1 cellular context compared by ENCODE assay signal in genomic region chr15:90994417-90995311, GRCh38.
TF ChIP-seq lines count a peak whose summit lies in the region.

Gene PRC1 (minus strand): TSS chr15:90994535. CDS start chr15:90994417, 118 bp downstream.

TF ChIP-seq in HepG2, 621 proteins besides CTCF, POLR2A, EP300 and RAD21 (continued from another document and continues in another):
- TF ChIP-seq, protein P1, sequence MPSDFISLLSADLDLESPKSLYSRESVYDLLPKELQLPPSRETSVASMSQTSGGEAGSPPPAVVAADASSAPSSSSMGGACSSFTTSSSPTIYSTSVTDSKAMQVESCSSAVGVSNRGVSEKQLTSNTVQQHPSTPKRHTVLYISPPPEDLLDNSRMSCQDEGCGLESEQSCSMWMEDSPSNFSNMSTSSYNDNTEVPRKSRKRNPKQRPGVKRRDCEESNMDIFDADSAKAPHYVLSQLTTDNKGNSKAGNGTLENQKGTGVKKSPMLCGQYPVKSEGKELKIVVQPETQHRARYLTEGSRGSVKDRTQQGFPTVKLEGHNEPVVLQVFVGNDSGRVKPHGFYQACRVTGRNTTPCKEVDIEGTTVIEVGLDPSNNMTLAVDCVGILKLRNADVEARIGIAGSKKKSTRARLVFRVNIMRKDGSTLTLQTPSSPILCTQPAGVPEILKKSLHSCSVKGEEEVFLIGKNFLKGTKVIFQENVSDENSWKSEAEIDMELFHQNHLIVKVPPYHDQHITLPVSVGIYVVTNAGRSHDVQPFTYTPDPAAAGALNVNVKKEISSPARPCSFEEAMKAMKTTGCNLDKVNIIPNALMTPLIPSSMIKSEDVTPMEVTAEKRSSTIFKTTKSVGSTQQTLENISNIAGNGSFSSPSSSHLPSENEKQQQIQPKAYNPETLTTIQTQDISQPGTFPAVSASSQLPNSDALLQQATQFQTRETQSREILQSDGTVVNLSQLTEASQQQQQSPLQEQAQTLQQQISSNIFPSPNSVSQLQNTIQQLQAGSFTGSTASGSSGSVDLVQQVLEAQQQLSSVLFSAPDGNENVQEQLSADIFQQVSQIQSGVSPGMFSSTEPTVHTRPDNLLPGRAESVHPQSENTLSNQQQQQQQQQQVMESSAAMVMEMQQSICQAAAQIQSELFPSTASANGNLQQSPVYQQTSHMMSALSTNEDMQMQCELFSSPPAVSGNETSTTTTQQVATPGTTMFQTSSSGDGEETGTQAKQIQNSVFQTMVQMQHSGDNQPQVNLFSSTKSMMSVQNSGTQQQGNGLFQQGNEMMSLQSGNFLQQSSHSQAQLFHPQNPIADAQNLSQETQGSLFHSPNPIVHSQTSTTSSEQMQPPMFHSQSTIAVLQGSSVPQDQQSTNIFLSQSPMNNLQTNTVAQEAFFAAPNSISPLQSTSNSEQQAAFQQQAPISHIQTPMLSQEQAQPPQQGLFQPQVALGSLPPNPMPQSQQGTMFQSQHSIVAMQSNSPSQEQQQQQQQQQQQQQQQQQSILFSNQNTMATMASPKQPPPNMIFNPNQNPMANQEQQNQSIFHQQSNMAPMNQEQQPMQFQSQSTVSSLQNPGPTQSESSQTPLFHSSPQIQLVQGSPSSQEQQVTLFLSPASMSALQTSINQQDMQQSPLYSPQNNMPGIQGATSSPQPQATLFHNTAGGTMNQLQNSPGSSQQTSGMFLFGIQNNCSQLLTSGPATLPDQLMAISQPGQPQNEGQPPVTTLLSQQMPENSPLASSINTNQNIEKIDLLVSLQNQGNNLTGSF (CRISPR knock-in tag; IDR thresholded peaks at IDR 0.05) = no peak; the same call in 1 of the 2 replicates
- TF ChIP-seq SAFB2 (CRISPR knock-in tag; IDR thresholded peaks at IDR 0.05; ENCODE audit: borderline replicate concordance, low read depth) (peak; percentile 22; the same call in 1 of the 2 replicates), AGO1 (IDR thresholded peaks at IDR 0.05; ENCODE audit: low read depth, low read length, poor library complexity, severe bottlenecking) (no peak), NRL (CRISPR knock-in tag; IDR thresholded peaks at IDR 0.05; ENCODE audit: borderline replicate concordance) (peak; percentile 71), PCBP1 (IDR thresholded peaks at IDR 0.05; ENCODE audit: borderline replicate concordance, low read depth, low read length) (no peak), THAP11 (CRISPR knock-in tag; IDR thresholded peaks at IDR 0.05) (peak; percentile 82), FOXM1 (CRISPR knock-in tag; IDR thresholded peaks at IDR 0.05) (peak; percentile 96), SETDB1 (CRISPR knock-in tag; IDR thresholded peaks at IDR 0.05; ENCODE audit: borderline replicate concordance) (no peak), ZNF136 (CRISPR knock-in tag; IDR thresholded peaks at IDR 0.05; ENCODE audit: low read depth) (no peak), EHMT2 (IDR thresholded peaks at IDR 0.05; ENCODE audit: borderline replicate concordance, low read depth, low read length) (no peak), SNAPC2 (CRISPR knock-in tag; IDR thresholded peaks at IDR 0.05) (peak; percentile 83), SMAD3 (CRISPR knock-in tag; IDR thresholded peaks at IDR 0.05) (peak; percentile 39; the same call in 1 of the 2 replicates), ZNF143 (CRISPR knock-in tag; IDR thresholded peaks at IDR 0.05) (no peak), JUNB (CRISPR knock-in tag; IDR thresholded peaks at IDR 0.05; ENCODE audit: borderline replicate concordance) (peak; percentile 60; the same call in 1 of the 2 replicates), ZNF713 (CRISPR knock-in tag; IDR thresholded peaks at IDR 0.05) (no peak), ZNF652 (CRISPR knock-in tag; IDR thresholded peaks at IDR 0.05; ENCODE audit: borderline replicate concordance, low read depth) (no peak), MXI1 (IDR thresholded peaks at IDR 0.05; ENCODE audit: borderline replicate concordance, low read depth, low read length) (peak; percentile 85; the same call in 2 of the 3 replicates), ZNF234 (CRISPR knock-in tag; conservative IDR thresholded peaks at IDR 0.05) (0 out of 2 replicates have a peak, but pooled peaks have one; percentile 4), ZFP37 (CRISPR knock-in tag; IDR thresholded peaks at IDR 0.05; ENCODE audit: borderline replicate concordance) (no peak), MYC (CRISPR knock-in tag; IDR thresholded peaks at IDR 0.05; ENCODE audit: borderline replicate concordance) (peak; percentile 78; the same call in 1 of the 2 replicates), ZNF703 (CRISPR knock-in tag; IDR thresholded peaks at IDR 0.05; ENCODE audit: borderline replicate concordance) (no peak), SP4 (CRISPR knock-in tag; IDR thresholded peaks at IDR 0.05) (peak; percentile 89), KDM5A (IDR thresholded peaks at IDR 0.05; ENCODE audit: borderline replicate concordance, low read length) (peak; percentile 65; the same call in 1 of the 2 replicates), ZNF570 (CRISPR knock-in tag; IDR thresholded peaks at IDR 0.05; ENCODE audit: borderline replicate concordance) (0 out of 2 replicates have a peak, but pooled peaks have one; percentile 46), CEBPG (CRISPR knock-in tag; IDR thresholded peaks at IDR 0.05) (peak; percentile 48; the same call in 1 of the 2 replicates), ZSCAN30 (CRISPR knock-in tag; IDR thresholded peaks at IDR 0.05) (no peak), ZC3H4 (CRISPR knock-in tag; IDR thresholded peaks at IDR 0.05; ENCODE audit: borderline replicate concordance) (no peak), TEAD2 (CRISPR knock-in tag; IDR thresholded peaks at IDR 0.05) (no peak), FIP1L1 (IDR thresholded peaks at IDR 0.05; ENCODE audit: borderline replicate concordance, insufficient read depth, low read depth, low read length) (no peak; the same call in 1 of the 2 replicates), ZNF329 (CRISPR knock-in tag; IDR thresholded peaks at IDR 0.05; ENCODE audit: low read depth) (no peak), KLF6 (CRISPR knock-in tag; IDR thresholded peaks at IDR 0.05) (no peak), SP2 (CRISPR knock-in tag; IDR thresholded peaks at IDR 0.05) (peak; percentile 100), SPEN (CRISPR knock-in tag; IDR thresholded peaks at IDR 0.05; ENCODE audit: low read depth) (peak; percentile 89)
- TF ChIP-seq, protein P2, sequence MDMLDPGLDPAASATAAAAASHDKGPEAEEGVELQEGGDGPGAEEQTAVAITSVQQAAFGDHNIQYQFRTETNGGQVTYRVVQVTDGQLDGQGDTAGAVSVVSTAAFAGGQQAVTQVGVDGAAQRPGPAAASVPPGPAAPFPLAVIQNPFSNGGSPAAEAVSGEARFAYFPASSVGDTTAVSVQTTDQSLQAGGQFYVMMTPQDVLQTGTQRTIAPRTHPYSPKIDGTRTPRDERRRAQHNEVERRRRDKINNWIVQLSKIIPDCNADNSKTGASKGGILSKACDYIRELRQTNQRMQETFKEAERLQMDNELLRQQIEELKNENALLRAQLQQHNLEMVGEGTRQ (IDR thresholded peaks at IDR 0.05; ENCODE audit: low read depth, low read length) = no peak
- TF ChIP-seq, protein P2 (CRISPR knock-in tag; IDR thresholded peaks at IDR 0.05; ENCODE audit: borderline replicate concordance) = no peak
- TF ChIP-seq, protein P3, sequence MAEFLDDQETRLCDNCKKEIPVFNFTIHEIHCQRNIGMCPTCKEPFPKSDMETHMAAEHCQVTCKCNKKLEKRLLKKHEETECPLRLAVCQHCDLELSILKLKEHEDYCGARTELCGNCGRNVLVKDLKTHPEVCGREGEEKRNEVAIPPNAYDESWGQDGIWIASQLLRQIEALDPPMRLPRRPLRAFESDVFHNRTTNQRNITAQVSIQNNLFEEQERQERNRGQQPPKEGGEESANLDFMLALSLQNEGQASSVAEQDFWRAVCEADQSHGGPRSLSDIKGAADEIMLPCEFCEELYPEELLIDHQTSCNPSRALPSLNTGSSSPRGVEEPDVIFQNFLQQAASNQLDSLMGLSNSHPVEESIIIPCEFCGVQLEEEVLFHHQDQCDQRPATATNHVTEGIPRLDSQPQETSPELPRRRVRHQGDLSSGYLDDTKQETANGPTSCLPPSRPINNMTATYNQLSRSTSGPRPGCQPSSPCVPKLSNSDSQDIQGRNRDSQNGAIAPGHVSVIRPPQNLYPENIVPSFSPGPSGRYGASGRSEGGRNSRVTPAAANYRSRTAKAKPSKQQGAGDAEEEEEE (CRISPR knock-in tag; IDR thresholded peaks at IDR 0.05; ENCODE audit: borderline replicate concordance) = no peak
- TF ChIP-seq, protein P4, sequence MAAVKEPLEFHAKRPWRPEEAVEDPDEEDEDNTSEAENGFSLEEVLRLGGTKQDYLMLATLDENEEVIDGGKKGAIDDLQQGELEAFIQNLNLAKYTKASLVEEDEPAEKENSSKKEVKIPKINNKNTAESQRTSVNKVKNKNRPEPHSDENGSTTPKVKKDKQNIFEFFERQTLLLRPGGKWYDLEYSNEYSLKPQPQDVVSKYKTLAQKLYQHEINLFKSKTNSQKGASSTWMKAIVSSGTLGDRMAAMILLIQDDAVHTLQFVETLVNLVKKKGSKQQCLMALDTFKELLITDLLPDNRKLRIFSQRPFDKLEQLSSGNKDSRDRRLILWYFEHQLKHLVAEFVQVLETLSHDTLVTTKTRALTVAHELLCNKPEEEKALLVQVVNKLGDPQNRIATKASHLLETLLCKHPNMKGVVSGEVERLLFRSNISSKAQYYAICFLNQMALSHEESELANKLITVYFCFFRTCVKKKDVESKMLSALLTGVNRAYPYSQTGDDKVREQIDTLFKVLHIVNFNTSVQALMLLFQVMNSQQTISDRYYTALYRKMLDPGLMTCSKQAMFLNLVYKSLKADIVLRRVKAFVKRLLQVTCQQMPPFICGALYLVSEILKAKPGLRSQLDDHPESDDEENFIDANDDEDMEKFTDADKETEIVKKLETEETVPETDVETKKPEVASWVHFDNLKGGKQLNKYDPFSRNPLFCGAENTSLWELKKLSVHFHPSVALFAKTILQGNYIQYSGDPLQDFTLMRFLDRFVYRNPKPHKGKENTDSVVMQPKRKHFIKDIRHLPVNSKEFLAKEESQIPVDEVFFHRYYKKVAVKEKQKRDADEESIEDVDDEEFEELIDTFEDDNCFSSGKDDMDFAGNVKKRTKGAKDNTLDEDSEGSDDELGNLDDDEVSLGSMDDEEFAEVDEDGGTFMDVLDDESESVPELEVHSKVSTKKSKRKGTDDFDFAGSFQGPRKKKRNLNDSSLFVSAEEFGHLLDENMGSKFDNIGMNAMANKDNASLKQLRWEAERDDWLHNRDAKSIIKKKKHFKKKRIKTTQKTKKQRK (IDR thresholded peaks at IDR 0.05; ENCODE audit: low read length) = no peak
- TF ChIP-seq, protein P5, sequence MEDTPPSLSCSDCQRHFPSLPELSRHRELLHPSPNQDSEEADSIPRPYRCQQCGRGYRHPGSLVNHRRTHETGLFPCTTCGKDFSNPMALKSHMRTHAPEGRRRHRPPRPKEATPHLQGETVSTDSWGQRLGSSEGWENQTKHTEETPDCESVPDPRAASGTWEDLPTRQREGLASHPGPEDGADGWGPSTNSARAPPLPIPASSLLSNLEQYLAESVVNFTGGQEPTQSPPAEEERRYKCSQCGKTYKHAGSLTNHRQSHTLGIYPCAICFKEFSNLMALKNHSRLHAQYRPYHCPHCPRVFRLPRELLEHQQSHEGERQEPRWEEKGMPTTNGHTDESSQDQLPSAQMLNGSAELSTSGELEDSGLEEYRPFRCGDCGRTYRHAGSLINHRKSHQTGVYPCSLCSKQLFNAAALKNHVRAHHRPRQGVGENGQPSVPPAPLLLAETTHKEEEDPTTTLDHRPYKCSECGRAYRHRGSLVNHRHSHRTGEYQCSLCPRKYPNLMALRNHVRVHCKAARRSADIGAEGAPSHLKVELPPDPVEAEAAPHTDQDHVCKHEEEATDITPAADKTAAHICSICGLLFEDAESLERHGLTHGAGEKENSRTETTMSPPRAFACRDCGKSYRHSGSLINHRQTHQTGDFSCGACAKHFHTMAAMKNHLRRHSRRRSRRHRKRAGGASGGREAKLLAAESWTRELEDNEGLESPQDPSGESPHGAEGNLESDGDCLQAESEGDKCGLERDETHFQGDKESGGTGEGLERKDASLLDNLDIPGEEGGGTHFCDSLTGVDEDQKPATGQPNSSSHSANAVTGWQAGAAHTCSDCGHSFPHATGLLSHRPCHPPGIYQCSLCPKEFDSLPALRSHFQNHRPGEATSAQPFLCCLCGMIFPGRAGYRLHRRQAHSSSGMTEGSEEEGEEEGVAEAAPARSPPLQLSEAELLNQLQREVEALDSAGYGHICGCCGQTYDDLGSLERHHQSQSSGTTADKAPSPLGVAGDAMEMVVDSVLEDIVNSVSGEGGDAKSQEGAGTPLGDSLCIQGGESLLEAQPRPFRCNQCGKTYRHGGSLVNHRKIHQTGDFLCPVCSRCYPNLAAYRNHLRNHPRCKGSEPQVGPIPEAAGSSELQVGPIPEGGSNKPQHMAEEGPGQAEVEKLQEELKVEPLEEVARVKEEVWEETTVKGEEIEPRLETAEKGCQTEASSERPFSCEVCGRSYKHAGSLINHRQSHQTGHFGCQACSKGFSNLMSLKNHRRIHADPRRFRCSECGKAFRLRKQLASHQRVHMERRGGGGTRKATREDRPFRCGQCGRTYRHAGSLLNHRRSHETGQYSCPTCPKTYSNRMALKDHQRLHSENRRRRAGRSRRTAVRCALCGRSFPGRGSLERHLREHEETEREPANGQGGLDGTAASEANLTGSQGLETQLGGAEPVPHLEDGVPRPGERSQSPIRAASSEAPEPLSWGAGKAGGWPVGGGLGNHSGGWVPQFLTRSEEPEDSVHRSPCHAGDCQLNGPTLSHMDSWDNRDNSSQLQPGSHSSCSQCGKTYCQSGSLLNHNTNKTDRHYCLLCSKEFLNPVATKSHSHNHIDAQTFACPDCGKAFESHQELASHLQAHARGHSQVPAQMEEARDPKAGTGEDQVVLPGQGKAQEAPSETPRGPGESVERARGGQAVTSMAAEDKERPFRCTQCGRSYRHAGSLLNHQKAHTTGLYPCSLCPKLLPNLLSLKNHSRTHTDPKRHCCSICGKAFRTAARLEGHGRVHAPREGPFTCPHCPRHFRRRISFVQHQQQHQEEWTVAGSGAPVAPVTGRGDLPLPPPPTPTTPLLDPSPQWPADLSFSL (CRISPR knock-in tag; IDR thresholded peaks at IDR 0.05) = no peak
- TF ChIP-seq, protein P6, sequence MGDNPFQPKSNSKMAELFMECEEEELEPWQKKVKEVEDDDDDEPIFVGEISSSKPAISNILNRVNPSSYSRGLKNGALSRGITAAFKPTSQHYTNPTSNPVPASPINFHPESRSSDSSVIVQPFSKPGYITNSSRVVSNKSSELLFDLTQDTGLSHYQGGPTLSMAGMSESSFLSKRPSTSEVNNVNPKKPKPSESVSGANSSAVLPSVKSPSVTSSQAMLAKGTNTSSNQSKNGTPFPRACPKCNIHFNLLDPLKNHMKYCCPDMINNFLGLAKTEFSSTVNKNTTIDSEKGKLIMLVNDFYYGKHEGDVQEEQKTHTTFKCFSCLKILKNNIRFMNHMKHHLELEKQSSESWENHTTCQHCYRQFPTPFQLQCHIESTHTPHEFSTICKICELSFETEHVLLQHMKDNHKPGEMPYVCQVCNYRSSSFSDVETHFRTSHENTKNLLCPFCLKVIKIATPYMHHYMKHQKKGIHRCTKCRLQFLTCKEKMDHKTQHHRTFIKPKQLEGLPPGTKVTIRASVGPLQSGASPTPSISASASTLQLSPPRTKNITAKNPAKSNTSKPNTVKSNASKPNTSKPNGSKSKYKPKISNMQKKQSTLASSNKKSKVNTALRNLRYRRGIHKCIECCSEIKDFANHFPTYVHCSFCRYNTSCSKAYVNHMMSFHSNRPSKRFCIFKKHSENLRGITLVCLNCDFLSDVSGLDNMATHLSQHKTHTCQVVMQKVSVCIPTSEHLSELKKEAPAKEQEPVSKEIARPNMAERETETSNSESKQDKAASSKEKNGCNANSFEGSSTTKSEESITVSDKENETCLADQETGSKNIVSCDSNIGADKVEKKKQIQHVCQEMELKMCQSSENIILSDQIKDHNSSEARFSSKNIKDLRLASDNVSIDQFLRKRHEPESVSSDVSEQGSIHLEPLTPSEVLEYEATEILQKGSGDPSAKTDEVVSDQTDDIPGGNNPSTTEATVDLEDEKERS (CRISPR knock-in tag; IDR thresholded peaks at IDR 0.05) = no peak
